Comparison of ENCODE assay signal across 9 cellular contexts in the genomic region with DNA sequence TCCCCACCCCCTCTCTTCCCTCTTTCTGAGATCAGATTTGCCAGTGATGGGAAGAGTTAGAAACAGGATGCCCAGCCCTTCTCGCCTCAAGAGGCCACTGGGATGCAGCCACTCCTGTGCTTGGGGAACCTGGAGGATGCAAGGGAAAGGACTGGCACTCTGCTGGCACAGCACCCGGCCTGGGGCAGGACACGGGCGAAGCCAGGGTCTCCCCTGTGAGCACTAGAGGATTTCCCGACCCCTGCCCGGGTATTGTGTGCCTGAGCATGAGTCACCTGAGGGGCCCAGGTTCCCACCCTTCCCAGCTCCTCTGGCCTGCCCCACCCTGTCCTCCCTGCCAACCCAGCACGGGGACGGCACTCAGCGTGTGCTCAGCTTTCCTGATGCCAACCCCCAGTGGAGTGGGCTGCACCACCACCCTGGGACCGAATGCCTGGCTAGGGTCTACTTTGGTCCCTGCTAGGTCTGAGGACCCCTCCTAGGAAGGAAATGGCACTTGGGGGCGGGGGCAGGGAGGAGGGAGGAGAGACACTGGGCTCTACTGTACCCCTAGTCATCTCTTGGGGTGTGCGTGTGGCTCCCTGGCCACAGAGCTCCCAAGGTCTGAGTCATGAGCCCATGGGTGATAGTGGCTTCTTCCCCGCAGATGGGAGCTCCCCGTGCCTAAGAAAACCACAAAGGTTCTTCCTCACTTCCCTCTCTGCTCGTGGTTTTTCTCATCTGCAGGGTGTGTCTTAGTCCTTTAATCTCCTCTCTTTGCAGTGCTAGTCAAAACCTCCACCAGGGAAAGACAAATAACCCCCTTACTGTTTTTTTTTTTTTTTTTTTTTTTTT. TPM values are rescaled to one million over a fixed set of nuclear protein-coding genes. Genes with fewer than 3 reads are reported as not detected.
DNase-seq lines count a peak whose midpoint lies in the region; ATAC-seq and TF ChIP-seq lines count a peak whose summit lies in the region.
"Had no signal": no experiment of that assay in that cellular context is flagged by ENCODE, and none has a peak within 500 bp of the region (broad histone marks: within the 10 kb centered on the region; RNA-seq: fewer than 3 reads in every experiment).

No MANE protein-coding gene starts in this region.

- H3K27me3 ChIP-seq in SJSA1 (replicated peaks) (no peaks in the 10 kb centered on the region), heart right ventricle (no peaks in the 10 kb centered on the region)

- POLR2A ChIA-PET in GM10248 (lab: Yijun Ruan, JAX): interaction anchor here (0.6 to 17.9 kb wide), 10 partner anchors 8 to 591 kb away, joined by 3 to 266 read pairs (median 6); a partner anchor contains a TSS

- no peaks in the 10 kb centered on the region for H3K9me3 ChIP-seq in SJSA1 (replicated peaks)
- H3K9me3 ChIP-seq in heart right ventricle: no peaks in the 10 kb centered on the region

- H3K4me3 ChIP-seq in SJSA1 (no peak overlapping the region), heart right ventricle (peak overlapping the region in 8 of 10 donors; percentile 9 to 91 (median 24))

- CTCF ChIA-PET in GM10248 (lab: Yijun Ruan, JAX): interaction anchor here (0.6 to 27.7 kb wide), 10 partner anchors 9 to 154 kb away, joined by 3 to 1172 read pairs (median 8); a partner anchor contains a TSS

- intact Hi-C loops in heart right ventricle (cut with DNase I): no loop called here

- ATAC-seq in HG02885 (IDR thresholded peaks at IDR 0.05; ENCODE audit: poor library complexity, unreplicated experiment): peak; percentile 61
- ATAC-seq in heart right ventricle: peak in 2 of 8 donors; percentile 3 to 9
- no peak for ATAC-seq in HG03135 (IDR thresholded peaks at IDR 0.05; ENCODE audit: unreplicated experiment)

- TF ChIP-seq CTCF in GM10248 (IDR thresholded peaks at IDR 0.05; ENCODE audit: control extremely low read depth, extremely low read depth, low read depth, missing control alignments): no peak
- TF ChIP-seq CTCF in heart right ventricle (IDR thresholded peaks at IDR 0.05): no peak

- H3K4me1 ChIP-seq in SJSA1 (replicated peaks): peaks cover 88% of the 10 kb centered on the region
- H3K4me1 ChIP-seq in heart right ventricle: peaks cover 65 to 100% (median 88%) of the 10 kb centered on the region in 9 donors

- H3K27ac ChIP-seq in SJSA1 (peak overlapping the region; percentile 96), heart right ventricle (peak overlapping the region; percentile 90 to 100 (median 98))
- H3K27ac ChIP-seq: VCaP had no signal

- H3K36me3 ChIP-seq in SJSA1 (peaks cover 73% of the 10 kb centered on the region), heart right ventricle (peaks cover 0 to 27% (median 16%) of the 10 kb centered on the region in 9 donors)

- whole genome bisulfite sequencing in heart right ventricle, 2 donors: 23 to 27% methylated on average over 15 of the region's 15 CpGs

- DNase-seq in GM10248 (ENCODE audit: extremely low spot score) (peak; percentile 69), SJSA1 (ENCODE audit: low read depth in 1 of 2, low spot score in 2 of 2) (peak; percentile 89 to 91), heart right ventricle (no peak), cerebellar cortex (ENCODE audit: low spot score) (no peak)
- peak in 3 of 4 experiments; percentile 21 to 48 (median 25) for DNase-seq in activated naive CD4-positive, alpha-beta T cell (lab: John Stamatoyannopoulos, UW)
- DNase-seq in stimulated activated CD4-positive, alpha-beta T cell treated with anti-CD3 and anti-CD28 coated beads, Interleukin-1b, Interleukin-23, amount 100 ng/mL, for 24 hours (ENCODE audit: low read depth in 4 of 4, low spot score in 1 of 4): peak in 3 of 4 experiments; percentile 47 to 84 (median 66)

RNA-seq across cellular contexts. Expression of a gene that starts 12.4 kb away (rescaled TPM):
- total RNA-seq in SJSA1 (2014; rRNA removed; shearing (Covaris generic)): 944 and 992 TPM in 2 replicates
- total RNA-seq in heart right ventricle: 100 to 1,000 TPM; 213 to 554 (median 267) TPM
- polyA plus RNA-seq in heart right ventricle: 100 to 1,000 TPM; 286 to 356 TPM

RNA-seq across cellular contexts. Expression of a gene that starts 26.5 kb away (rescaled TPM):
- 0.16 and 1.8 TPM in 2 replicates for total RNA-seq in SJSA1 (2014; rRNA removed; shearing (Covaris generic))
- total RNA-seq in heart right ventricle: 1 to 10 TPM in 9 of 10 donors, under 1 TPM in 1; 0.98 to 6.8 (median 1.8) TPM
- 1 to 10 TPM; 1.1 to 2.0 TPM for polyA plus RNA-seq in heart right ventricle

RNA-seq across cellular contexts. Expression of a gene that starts 44.7 kb away (rescaled TPM):
- total RNA-seq in SJSA1 (2014; rRNA removed; shearing (Covaris generic)): 0.13 and 1.1 TPM in 2 replicates
- total RNA-seq in heart right ventricle: under 1 TPM; 0.09 to 0.31 (median 0.19) TPM
- under 1 TPM; 0.17 to 0.29 TPM for polyA plus RNA-seq in heart right ventricle

Comparison
In these comparisons a context has a peak if more than half of its experiments do, and no peak if none do; other contexts are left out.
1. DNase-seq: peak in GM10248 (single experiment), SJSA1 (2 of 2), activated naive CD4-positive, alpha-beta T cell (3 of 4) and stimulated activated CD4-positive, alpha-beta T cell treated with anti-CD3 and anti-CD28 coated beads, Interleukin-1b, Interleukin-23, amount 100 ng/mL, for 24 hours (3 of 4); none in heart right ventricle (0 of 2) and cerebellar cortex (single experiment).